Comparison of ENCODE assay signal across 14 cellular contexts in the genomic region with DNA sequence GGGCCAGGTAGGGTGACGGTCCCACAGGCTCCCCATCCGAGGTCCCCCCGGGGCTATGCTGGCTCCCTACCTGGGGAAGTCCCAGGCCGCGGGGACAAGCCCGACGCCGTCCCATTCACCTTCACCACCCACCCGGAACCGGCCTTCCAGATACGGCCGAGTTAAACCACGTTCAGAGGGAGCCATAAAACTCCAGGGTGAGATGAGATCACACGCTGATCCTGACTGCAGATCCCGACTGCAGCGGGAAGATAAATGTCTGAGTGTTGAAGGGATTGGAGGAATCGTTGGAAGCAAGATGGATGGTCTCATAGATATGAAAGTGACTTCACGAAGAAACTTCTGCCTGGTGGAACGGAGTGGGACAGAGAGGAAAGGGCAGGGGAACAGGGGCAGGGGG. TPM values are rescaled to one million over a fixed set of nuclear protein-coding genes. Genes with fewer than 3 reads are reported as not detected.
DNase-seq lines count a peak whose midpoint lies in the region; ATAC-seq and TF ChIP-seq lines count a peak whose summit lies in the region.
"Had no signal": no experiment of that assay in that cellular context is flagged by ENCODE, and none has a peak within 500 bp of the region (broad histone marks: within the 10 kb centered on the region; RNA-seq: fewer than 3 reads in every experiment).

No MANE protein-coding gene starts in this region.

- TF ChIP-seq POLR2A in sigmoid colon (IDR thresholded peaks at IDR 0.05) (no peak), thyroid gland (IDR thresholded peaks at IDR 0.05) (no peak)

- ATAC-seq in left colon: peak; percentile 35
- no peak for ATAC-seq in HG03571 (IDR thresholded peaks at IDR 0.05; ENCODE audit: unreplicated experiment)

- peaks cover 0 to 38% (median 21%) of the 10 kb centered on the region in 10 experiments; a peak in 16 of 20 replicates for H3K4me1 ChIP-seq in BLaER1 treated with 17β-estradiol and CSF1 and Interleukin-3, amounts not matched to agents 10 nM and 100 nM
- H3K4me1 ChIP-seq in OCI-LY3 (ENCODE audit: low read length): peaks cover 7% of the 10 kb centered on the region; the same call in 1 of the 2 replicates
- H3K4me1 ChIP-seq in sigmoid colon: peaks cover 0 to 17% (median 13%) of the 10 kb centered on the region in 4 donors
- H3K4me1 ChIP-seq in thyroid gland: no peaks in the 10 kb centered on the region

- H3K4me3 ChIP-seq in BLaER1 treated with 17β-estradiol and CSF1 and Interleukin-3, amounts not matched to agents 10 nM and 100 nM: no peak overlapping the region
- H3K4me3 ChIP-seq in OCI-LY3 (ENCODE audit: low read length) (no peak overlapping the region), sigmoid colon (no peak overlapping the region), thyroid gland (replicated peaks in 1 of 3) (no peak overlapping the region)

- H4K20me1 ChIP-seq in BLaER1 treated with 17β-estradiol and CSF1 and Interleukin-3, amounts not matched to agents 10 nM and 100 nM: peaks cover 0 to 63% (median 14%) of the 10 kb centered on the region in 11 experiments; a peak in 14 of 22 replicates
- no peaks in the 10 kb centered on the region for H4K20me1 ChIP-seq in OCI-LY3 (ENCODE audit: insufficient read depth, low read length)

- no peak for DNase-seq in left colon
- DNase-seq in renal cortical epithelial cell (ENCODE audit: low read depth): peak; percentile 12
- no peak for DNase-seq in sigmoid colon
- DNase-seq in thyroid gland: no peak
- DNase-seq: CD4-positive, alpha-beta memory T cell; GDM1; GOT3; H9 had no signal

- H3K9ac ChIP-seq in BLaER1 treated with 17β-estradiol and CSF1 and Interleukin-3, amounts not matched to agents 10 nM and 100 nM: no peak overlapping the region
- no peak overlapping the region for H3K9ac ChIP-seq in OCI-LY3 (ENCODE audit: low read length)

- H2AFZ ChIP-seq in OCI-LY3 (ENCODE audit: low read depth, low read length): no peak overlapping the region

- no peak overlapping the region for H3K27ac ChIP-seq in BLaER1 treated with 17β-estradiol and CSF1 and Interleukin-3, amounts not matched to agents 10 nM and 100 nM
- H3K27ac ChIP-seq in OCI-LY3 (ENCODE audit: low read length) (no peak overlapping the region), sigmoid colon (no peak overlapping the region), thyroid gland (no peak overlapping the region)
- H3K27ac ChIP-seq: C4-2B, HL-60 had no signal

- intact Hi-C loops in left colon (cut with DNase I, micrococcal nuclease): loop anchor here in 1 of 2 donors (2.0 to 10.0 kb wide), 2 partner anchors 39 to 85 kb away; no protein-coding TSS in a partner anchor
- intact Hi-C loops in sigmoid colon (cut with DNase I): loop anchor here (2.0 kb wide), 1 partner anchor 39 kb away; no protein-coding TSS in a partner anchor
- intact Hi-C loops in thyroid gland (cut with DNase I): no loop called here

- H3K27me3 ChIP-seq in BLaER1 treated with 17β-estradiol and CSF1 and Interleukin-3, amounts not matched to agents 10 nM and 100 nM: peaks cover 42 to 81% (median 61%) of the 10 kb centered on the region in 11 experiments
- H3K27me3 ChIP-seq in OCI-LY3 (ENCODE audit: low read depth, low read length) (peaks cover 2% of the 10 kb centered on the region; the same call in 1 of the 2 replicates), sigmoid colon (peaks cover 0 to 21% (median 4%) of the 10 kb centered on the region in 3 donors), thyroid gland (no peaks in the 10 kb centered on the region)

- WGBS in sigmoid colon, 2 donors: 14 to 37% methylated on average over 19 of the region's 19 CpGs
- WGBS in thyroid gland, 2 donors: 60 to 74% methylated on average over 16 of the region's 19 CpGs

- no peak for TF ChIP-seq CTCF in OCI-LY3 (IDR thresholded peaks at IDR 0.05; ENCODE audit: low read depth, low read length)
- TF ChIP-seq CTCF in sigmoid colon (IDR thresholded peaks at IDR 0.05): no peak
- TF ChIP-seq CTCF in thyroid gland (IDR thresholded peaks at IDR 0.05): no peak

- TF ChIP-seq EP300 in sigmoid colon (IDR thresholded peaks at IDR 0.05): no peak

- peak overlapping the region in 6 of 11 experiments; percentile 2 to 47 (median 27); a peak in 5 of 22 replicates for H3K4me2 ChIP-seq in BLaER1 treated with 17β-estradiol and CSF1 and Interleukin-3, amounts not matched to agents 10 nM and 100 nM
- H3K4me2 ChIP-seq in OCI-LY3 (ENCODE audit: low read length): peak overlapping the region; percentile 7; the same call in 1 of the 2 replicates

- no peaks in the 10 kb centered on the region for H3K79me2 ChIP-seq in OCI-LY3 (ENCODE audit: low read length)

- H3K36me3 ChIP-seq in BLaER1 treated with 17β-estradiol and CSF1 and Interleukin-3, amounts not matched to agents 10 nM and 100 nM: no peaks in the 10 kb centered on the region
- H3K36me3 ChIP-seq in OCI-LY3 (replicated peaks; ENCODE audit: low read depth, low read length) (no peaks in the 10 kb centered on the region), sigmoid colon (no peaks in the 10 kb centered on the region), thyroid gland (no peaks in the 10 kb centered on the region)

- no peaks in the 10 kb centered on the region for H3K9me3 ChIP-seq in BLaER1 treated with 17β-estradiol and CSF1 and Interleukin-3, amounts not matched to agents 10 nM and 100 nM (replicated peaks in 1 of 11)
- no peaks in the 10 kb centered on the region for H3K9me3 ChIP-seq in OCI-LY3 (ENCODE audit: insufficient read depth, low read length)
- H3K9me3 ChIP-seq in sigmoid colon: no peaks in the 10 kb centered on the region
- H3K9me3 ChIP-seq in thyroid gland: no peaks in the 10 kb centered on the region

RNA-seq across cellular contexts. Expression of gene C1QTNF8, which starts 13.6 kb away (rescaled TPM):
- total RNA-seq in left colon: not detected
- total RNA-seq in renal cortical epithelial cell: not detected in 2 replicates
- total RNA-seq in sigmoid colon: not detected
- not detected for polyA plus RNA-seq in sigmoid colon
- total RNA-seq in thyroid gland: not detected
- total RNA-seq: CD4-positive, alpha-beta memory T cell; H9 had no signal
- polyA plus RNA-seq: CD4-positive, alpha-beta memory T cell had no signal

RNA-seq across cellular contexts. Expression of gene SSTR5, which starts 37.1 kb away (rescaled TPM):
- total RNA-seq in left colon: under 1 TPM in 1 of 2 donors, not detected in 1; 0.25 TPM
- total RNA-seq in renal cortical epithelial cell: 0.40 TPM in 1 of 2 replicates, not detected in the other
- total RNA-seq in sigmoid colon: not detected
- under 1 TPM in 1 of 3 donors, not detected in 2; 0.04 TPM for polyA plus RNA-seq in sigmoid colon
- not detected for total RNA-seq in thyroid gland
- total RNA-seq: A172; CD4-positive, alpha-beta memory T cell had no signal
- polyA plus RNA-seq: CD4-positive, alpha-beta memory T cell had no signal

RNA-seq across cellular contexts. Expression of gene CACNA1H, which starts 43.3 kb away (rescaled TPM):
- total RNA-seq in left colon (10 to 100 TPM in 1 of 2 donors, 1 to 10 TPM in 1; 3.8 to 15.6 TPM), renal cortical epithelial cell (1.0 and 36.2 TPM in 2 replicates), sigmoid colon (100 to 1,000 TPM in 2 of 4 donors, 10 to 100 TPM in 2; 37.0 to 181 (median 127) TPM), thyroid gland (10 to 100 TPM in 2 of 4 donors, 1 to 10 TPM in 2; 8.4 to 12.4 (median 9.3) TPM)
- 10 to 100 TPM in 1 of 3 donors, 1 to 10 TPM in 1, under 1 TPM in 1; 0.46 to 10.1 (median 1.8) TPM for polyA plus RNA-seq in sigmoid colon
